1 cellular context compared by ENCODE assay signal in genomic region chr7:100428967-100429636, GRCh38.
A peak's percentile ranks its signal among the peaks of the same experiment; 100 is the strongest.
TF ChIP-seq lines count a peak whose summit lies in the region.

No MANE protein-coding gene starts in this region.

TF ChIP-seq in HepG2, 621 proteins besides CTCF, POLR2A, EP300 and RAD21 (continued from another document and continues in another):
- TF ChIP-seq MLX (CRISPR knock-in tag; IDR thresholded peaks at IDR 0.05), result peak; percentile 40; the same call in 1 of the 2 replicates
- no peak for TF ChIP-seq CCAR2 (optimal IDR thresholded peaks at IDR 0.05; ENCODE audit: low read depth, low read length)
- no peak for TF ChIP-seq ZNF644 (CRISPR knock-in tag; IDR thresholded peaks at IDR 0.05; ENCODE audit: low read depth)
- no peak for TF ChIP-seq NPAS2 (CRISPR knock-in tag; IDR thresholded peaks at IDR 0.05; ENCODE audit: borderline replicate concordance)
- peak; percentile 69 for TF ChIP-seq SAP130 (CRISPR knock-in tag; IDR thresholded peaks at IDR 0.05; ENCODE audit: low read depth)
- TF ChIP-seq ZNF3 (CRISPR knock-in tag; IDR thresholded peaks at IDR 0.05), result 0 out of 2 replicates have a peak, but pooled peaks have one; percentile 14
- TF ChIP-seq ZFP36L2 (CRISPR knock-in tag; IDR thresholded peaks at IDR 0.05), result no peak
- TF ChIP-seq ATF6 (CRISPR knock-in tag; conservative IDR thresholded peaks at IDR 0.05), result no peak
- TF ChIP-seq CCDC6 (CRISPR knock-in tag; IDR thresholded peaks at IDR 0.05), result no peak
- peak; percentile 85 for TF ChIP-seq ZNF281 (CRISPR knock-in tag; IDR thresholded peaks at IDR 0.05; ENCODE audit: borderline replicate concordance)
- TF ChIP-seq BHLHE40 (IDR thresholded peaks at IDR 0.05; ENCODE audit: low read length), result peak; percentile 100
- 0 out of 2 replicates have a peak, but pooled peaks have one; percentile 9 for TF ChIP-seq ZNF7 (CRISPR knock-in tag; IDR thresholded peaks at IDR 0.05)
- no peak for TF ChIP-seq ZNF362 (CRISPR knock-in tag; IDR thresholded peaks at IDR 0.05; ENCODE audit: borderline replicate concordance)
- TF ChIP-seq HOXD1 (CRISPR knock-in tag; IDR thresholded peaks at IDR 0.05), result peak; percentile 17; the same call in 1 of the 2 replicates
- TF ChIP-seq YEATS2 (CRISPR knock-in tag; IDR thresholded peaks at IDR 0.05; ENCODE audit: borderline replicate concordance), result 0 out of 2 replicates have a peak, but pooled peaks have one; percentile 54
- no peak for TF ChIP-seq IRF2 (CRISPR knock-in tag; IDR thresholded peaks at IDR 0.05)
- TF ChIP-seq MZF1 (CRISPR knock-in tag; IDR thresholded peaks at IDR 0.05; ENCODE audit: borderline replicate concordance), result no peak
- no peak for TF ChIP-seq ZKSCAN8 (CRISPR knock-in tag; IDR thresholded peaks at IDR 0.05; ENCODE audit: borderline replicate concordance)
- TF ChIP-seq SNAPC2 (CRISPR knock-in tag; IDR thresholded peaks at IDR 0.05), result no peak
- TF ChIP-seq AHR (CRISPR knock-in tag; IDR thresholded peaks at IDR 0.05), result no peak; the same call in 1 of the 2 replicates
- TF ChIP-seq ELF3 (CRISPR knock-in tag; IDR thresholded peaks at IDR 0.05), result peak; percentile 52; the same call in 1 of the 2 replicates
- no peak for TF ChIP-seq BCL6 (CRISPR knock-in tag; IDR thresholded peaks at IDR 0.05)
- no peak for TF ChIP-seq ZNF30 (CRISPR knock-in tag; IDR thresholded peaks at IDR 0.05)
- TF ChIP-seq MAF1 (CRISPR knock-in tag; IDR thresholded peaks at IDR 0.05; ENCODE audit: borderline replicate concordance), result no peak
- no peak for TF ChIP-seq ZNF18 (CRISPR knock-in tag; IDR thresholded peaks at IDR 0.05; ENCODE audit: insufficient replicate concordance)
- no peak for TF ChIP-seq HMG20B (CRISPR knock-in tag; conservative IDR thresholded peaks at IDR 0.05)
- no peak for TF ChIP-seq ZNF329 (CRISPR knock-in tag; IDR thresholded peaks at IDR 0.05; ENCODE audit: low read depth)
- TF ChIP-seq ZFY (CRISPR knock-in tag; IDR thresholded peaks at IDR 0.05), result no peak
- TF ChIP-seq ZNF260 (CRISPR knock-in tag; IDR thresholded peaks at IDR 0.05; ENCODE audit: borderline replicate concordance, low read depth), result no peak
- TF ChIP-seq LRRFIP1 (CRISPR knock-in tag; conservative IDR thresholded peaks at IDR 0.05), result no peak
- no peak for TF ChIP-seq MED8 (CRISPR knock-in tag; IDR thresholded peaks at IDR 0.05; ENCODE audit: insufficient replicate concordance)
- no peak for TF ChIP-seq AHDC1 (CRISPR knock-in tag; IDR thresholded peaks at IDR 0.05; ENCODE audit: borderline replicate concordance)
- TF ChIP-seq ZNF142 (CRISPR knock-in tag; IDR thresholded peaks at IDR 0.05), result no peak
